1 cellular context compared by ENCODE assay signal in the genomic region with DNA sequence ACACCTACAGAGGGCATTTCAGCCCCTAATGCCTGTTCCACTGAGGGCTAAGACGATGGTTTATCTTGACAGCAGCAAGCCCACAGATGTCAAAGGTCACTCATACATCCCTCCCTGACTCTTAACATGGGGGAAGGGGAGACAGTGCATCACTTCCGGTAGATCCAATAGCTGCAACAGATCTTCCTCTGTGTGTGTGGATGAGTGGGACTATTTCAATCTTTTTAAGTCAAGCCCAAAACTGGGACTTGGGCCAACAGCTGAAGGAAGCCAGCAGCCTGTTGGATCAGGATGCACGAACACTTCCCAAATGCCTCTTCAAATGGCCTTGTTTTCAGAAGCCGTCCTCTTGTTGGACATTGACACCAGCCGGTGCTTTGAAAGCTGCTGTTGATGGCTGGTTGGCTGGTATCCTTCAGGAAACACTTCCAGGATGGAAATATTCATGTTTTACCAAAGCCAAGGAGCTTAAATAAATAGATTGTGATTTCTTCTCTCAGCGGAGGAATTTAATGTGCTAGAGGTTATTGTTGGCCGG.
TF ChIP-seq lines count a peak whose summit lies in the region.

No MANE protein-coding gene starts in this region.

TF ChIP-seq in K562, 482 proteins besides CTCF, POLR2A, EP300 and RAD21 (continued from another document and continues in another):
- TF ChIP-seq, protein P1, sequence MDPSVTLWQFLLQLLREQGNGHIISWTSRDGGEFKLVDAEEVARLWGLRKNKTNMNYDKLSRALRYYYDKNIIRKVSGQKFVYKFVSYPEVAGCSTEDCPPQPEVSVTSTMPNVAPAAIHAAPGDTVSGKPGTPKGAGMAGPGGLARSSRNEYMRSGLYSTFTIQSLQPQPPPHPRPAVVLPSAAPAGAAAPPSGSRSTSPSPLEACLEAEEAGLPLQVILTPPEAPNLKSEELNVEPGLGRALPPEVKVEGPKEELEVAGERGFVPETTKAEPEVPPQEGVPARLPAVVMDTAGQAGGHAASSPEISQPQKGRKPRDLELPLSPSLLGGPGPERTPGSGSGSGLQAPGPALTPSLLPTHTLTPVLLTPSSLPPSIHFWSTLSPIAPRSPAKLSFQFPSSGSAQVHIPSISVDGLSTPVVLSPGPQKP (CRISPR knock-in tag; IDR thresholded peaks at IDR 0.05) = no peak
- TF ChIP-seq BACH1 (tag; IDR thresholded peaks at IDR 0.05) = no peak
- TF ChIP-seq PTTG1 (tag; IDR thresholded peaks at IDR 0.05; ENCODE audit: low read depth) = no peak
- TF ChIP-seq, protein P2, sequence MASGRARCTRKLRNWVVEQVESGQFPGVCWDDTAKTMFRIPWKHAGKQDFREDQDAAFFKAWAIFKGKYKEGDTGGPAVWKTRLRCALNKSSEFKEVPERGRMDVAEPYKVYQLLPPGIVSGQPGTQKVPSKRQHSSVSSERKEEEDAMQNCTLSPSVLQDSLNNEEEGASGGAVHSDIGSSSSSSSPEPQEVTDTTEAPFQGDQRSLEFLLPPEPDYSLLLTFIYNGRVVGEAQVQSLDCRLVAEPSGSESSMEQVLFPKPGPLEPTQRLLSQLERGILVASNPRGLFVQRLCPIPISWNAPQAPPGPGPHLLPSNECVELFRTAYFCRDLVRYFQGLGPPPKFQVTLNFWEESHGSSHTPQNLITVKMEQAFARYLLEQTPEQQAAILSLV (tag; IDR thresholded peaks at IDR 0.05) = no peak
- no peak for TF ChIP-seq ZNF79 (CRISPR knock-in tag; IDR thresholded peaks at IDR 0.05; ENCODE audit: low read depth)
- no peak for TF ChIP-seq ZNF274 (IDR thresholded peaks at IDR 0.05; ENCODE audit: borderline replicate concordance, low read depth, low read length)
- TF ChIP-seq GATAD2A (IDR thresholded peaks at IDR 0.05) = no peak
- TF ChIP-seq, protein P3, sequence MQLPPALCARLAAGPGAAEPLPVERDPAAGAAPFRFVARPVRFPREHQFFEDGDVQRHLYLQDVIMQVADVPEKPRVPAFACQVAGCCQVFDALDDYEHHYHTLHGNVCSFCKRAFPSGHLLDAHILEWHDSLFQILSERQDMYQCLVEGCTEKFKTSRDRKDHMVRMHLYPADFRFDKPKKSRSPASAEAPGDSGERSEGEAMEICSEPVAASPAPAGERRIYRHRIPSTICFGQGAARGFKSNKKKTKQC (CRISPR knock-in tag; IDR thresholded peaks at IDR 0.05) = no peak
- TF ChIP-seq, protein P4, sequence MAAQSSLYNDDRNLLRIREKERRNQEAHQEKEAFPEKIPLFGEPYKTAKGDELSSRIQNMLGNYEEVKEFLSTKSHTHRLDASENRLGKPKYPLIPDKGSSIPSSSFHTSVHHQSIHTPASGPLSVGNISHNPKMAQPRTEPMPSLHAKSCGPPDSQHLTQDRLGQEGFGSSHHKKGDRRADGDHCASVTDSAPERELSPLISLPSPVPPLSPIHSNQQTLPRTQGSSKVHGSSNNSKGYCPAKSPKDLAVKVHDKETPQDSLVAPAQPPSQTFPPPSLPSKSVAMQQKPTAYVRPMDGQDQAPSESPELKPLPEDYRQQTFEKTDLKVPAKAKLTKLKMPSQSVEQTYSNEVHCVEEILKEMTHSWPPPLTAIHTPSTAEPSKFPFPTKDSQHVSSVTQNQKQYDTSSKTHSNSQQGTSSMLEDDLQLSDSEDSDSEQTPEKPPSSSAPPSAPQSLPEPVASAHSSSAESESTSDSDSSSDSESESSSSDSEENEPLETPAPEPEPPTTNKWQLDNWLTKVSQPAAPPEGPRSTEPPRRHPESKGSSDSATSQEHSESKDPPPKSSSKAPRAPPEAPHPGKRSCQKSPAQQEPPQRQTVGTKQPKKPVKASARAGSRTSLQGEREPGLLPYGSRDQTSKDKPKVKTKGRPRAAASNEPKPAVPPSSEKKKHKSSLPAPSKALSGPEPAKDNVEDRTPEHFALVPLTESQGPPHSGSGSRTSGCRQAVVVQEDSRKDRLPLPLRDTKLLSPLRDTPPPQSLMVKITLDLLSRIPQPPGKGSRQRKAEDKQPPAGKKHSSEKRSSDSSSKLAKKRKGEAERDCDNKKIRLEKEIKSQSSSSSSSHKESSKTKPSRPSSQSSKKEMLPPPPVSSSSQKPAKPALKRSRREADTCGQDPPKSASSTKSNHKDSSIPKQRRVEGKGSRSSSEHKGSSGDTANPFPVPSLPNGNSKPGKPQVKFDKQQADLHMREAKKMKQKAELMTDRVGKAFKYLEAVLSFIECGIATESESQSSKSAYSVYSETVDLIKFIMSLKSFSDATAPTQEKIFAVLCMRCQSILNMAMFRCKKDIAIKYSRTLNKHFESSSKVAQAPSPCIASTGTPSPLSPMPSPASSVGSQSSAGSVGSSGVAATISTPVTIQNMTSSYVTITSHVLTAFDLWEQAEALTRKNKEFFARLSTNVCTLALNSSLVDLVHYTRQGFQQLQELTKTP (IDR thresholded peaks at IDR 0.05; ENCODE audit: low read depth in 1 of 2, partially characterized antibody in 2 of 2) = no peak
- TF ChIP-seq ZNF507 (tag; conservative IDR thresholded peaks at IDR 0.05) = no peak
- no peak for TF ChIP-seq ZNF316 (IDR thresholded peaks at IDR 0.05)
- TF ChIP-seq POU5F1 (IDR thresholded peaks at IDR 0.05; ENCODE audit: borderline replicate concordance, low read depth, low read length, partially characterized antibody) = no peak
- TF ChIP-seq, protein P5, sequence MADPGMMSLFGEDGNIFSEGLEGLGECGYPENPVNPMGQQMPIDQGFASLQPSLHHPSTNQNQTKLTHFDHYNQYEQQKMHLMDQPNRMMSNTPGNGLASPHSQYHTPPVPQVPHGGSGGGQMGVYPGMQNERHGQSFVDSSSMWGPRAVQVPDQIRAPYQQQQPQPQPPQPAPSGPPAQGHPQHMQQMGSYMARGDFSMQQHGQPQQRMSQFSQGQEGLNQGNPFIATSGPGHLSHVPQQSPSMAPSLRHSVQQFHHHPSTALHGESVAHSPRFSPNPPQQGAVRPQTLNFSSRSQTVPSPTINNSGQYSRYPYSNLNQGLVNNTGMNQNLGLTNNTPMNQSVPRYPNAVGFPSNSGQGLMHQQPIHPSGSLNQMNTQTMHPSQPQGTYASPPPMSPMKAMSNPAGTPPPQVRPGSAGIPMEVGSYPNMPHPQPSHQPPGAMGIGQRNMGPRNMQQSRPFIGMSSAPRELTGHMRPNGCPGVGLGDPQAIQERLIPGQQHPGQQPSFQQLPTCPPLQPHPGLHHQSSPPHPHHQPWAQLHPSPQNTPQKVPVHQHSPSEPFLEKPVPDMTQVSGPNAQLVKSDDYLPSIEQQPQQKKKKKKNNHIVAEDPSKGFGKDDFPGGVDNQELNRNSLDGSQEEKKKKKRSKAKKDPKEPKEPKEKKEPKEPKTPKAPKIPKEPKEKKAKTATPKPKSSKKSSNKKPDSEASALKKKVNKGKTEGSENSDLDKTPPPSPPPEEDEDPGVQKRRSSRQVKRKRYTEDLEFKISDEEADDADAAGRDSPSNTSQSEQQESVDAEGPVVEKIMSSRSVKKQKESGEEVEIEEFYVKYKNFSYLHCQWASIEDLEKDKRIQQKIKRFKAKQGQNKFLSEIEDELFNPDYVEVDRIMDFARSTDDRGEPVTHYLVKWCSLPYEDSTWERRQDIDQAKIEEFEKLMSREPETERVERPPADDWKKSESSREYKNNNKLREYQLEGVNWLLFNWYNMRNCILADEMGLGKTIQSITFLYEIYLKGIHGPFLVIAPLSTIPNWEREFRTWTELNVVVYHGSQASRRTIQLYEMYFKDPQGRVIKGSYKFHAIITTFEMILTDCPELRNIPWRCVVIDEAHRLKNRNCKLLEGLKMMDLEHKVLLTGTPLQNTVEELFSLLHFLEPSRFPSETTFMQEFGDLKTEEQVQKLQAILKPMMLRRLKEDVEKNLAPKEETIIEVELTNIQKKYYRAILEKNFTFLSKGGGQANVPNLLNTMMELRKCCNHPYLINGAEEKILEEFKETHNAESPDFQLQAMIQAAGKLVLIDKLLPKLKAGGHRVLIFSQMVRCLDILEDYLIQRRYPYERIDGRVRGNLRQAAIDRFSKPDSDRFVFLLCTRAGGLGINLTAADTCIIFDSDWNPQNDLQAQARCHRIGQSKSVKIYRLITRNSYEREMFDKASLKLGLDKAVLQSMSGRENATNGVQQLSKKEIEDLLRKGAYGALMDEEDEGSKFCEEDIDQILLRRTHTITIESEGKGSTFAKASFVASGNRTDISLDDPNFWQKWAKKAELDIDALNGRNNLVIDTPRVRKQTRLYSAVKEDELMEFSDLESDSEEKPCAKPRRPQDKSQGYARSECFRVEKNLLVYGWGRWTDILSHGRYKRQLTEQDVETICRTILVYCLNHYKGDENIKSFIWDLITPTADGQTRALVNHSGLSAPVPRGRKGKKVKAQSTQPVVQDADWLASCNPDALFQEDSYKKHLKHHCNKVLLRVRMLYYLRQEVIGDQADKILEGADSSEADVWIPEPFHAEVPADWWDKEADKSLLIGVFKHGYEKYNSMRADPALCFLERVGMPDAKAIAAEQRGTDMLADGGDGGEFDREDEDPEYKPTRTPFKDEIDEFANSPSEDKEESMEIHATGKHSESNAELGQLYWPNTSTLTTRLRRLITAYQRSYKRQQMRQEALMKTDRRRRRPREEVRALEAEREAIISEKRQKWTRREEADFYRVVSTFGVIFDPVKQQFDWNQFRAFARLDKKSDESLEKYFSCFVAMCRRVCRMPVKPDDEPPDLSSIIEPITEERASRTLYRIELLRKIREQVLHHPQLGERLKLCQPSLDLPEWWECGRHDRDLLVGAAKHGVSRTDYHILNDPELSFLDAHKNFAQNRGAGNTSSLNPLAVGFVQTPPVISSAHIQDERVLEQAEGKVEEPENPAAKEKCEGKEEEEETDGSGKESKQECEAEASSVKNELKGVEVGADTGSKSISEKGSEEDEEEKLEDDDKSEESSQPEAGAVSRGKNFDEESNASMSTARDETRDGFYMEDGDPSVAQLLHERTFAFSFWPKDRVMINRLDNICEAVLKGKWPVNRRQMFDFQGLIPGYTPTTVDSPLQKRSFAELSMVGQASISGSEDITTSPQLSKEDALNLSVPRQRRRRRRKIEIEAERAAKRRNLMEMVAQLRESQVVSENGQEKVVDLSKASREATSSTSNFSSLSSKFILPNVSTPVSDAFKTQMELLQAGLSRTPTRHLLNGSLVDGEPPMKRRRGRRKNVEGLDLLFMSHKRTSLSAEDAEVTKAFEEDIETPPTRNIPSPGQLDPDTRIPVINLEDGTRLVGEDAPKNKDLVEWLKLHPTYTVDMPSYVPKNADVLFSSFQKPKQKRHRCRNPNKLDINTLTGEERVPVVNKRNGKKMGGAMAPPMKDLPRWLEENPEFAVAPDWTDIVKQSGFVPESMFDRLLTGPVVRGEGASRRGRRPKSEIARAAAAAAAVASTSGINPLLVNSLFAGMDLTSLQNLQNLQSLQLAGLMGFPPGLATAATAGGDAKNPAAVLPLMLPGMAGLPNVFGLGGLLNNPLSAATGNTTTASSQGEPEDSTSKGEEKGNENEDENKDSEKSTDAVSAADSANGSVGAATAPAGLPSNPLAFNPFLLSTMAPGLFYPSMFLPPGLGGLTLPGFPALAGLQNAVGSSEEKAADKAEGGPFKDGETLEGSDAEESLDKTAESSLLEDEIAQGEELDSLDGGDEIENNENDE (IDR thresholded peaks at IDR 0.05; ENCODE audit: low read depth, low read length) = no peak
- TF ChIP-seq, protein P6, sequence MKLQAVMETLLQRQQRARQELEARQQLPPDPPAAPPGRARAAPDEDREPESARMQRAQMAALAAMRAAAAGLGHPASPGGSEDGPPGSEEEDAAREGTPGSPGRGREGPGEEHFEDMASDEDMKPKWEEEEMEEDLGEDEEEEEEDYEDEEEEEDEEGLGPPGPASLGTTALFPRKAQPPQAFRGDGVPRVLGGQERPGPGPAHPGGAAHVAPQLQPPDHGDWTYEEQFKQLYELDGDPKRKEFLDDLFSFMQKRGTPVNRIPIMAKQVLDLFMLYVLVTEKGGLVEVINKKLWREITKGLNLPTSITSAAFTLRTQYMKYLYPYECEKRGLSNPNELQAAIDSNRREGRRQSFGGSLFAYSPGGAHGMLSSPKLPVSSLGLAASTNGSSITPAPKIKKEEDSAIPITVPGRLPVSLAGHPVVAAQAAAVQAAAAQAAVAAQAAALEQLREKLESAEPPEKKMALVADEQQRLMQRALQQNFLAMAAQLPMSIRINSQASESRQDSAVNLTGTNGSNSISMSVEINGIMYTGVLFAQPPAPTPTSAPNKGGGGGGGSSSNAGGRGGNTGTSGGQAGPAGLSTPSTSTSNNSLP (IDR thresholded peaks at IDR 0.05; ENCODE audit: borderline replicate concordance, low read depth, low read length) = no peak
- no peak for TF ChIP-seq ILF3 (IDR thresholded peaks at IDR 0.05; ENCODE audit: borderline replicate concordance)
- 0 out of 2 replicates have a peak, but pooled peaks have one; percentile 23 for TF ChIP-seq FOSL1 (tag; conservative IDR thresholded peaks at IDR 0.05)
- no peak for TF ChIP-seq SRSF3 (IDR thresholded peaks at IDR 0.05; ENCODE audit: insufficient read depth, low read length)
- TF ChIP-seq, protein P7, sequence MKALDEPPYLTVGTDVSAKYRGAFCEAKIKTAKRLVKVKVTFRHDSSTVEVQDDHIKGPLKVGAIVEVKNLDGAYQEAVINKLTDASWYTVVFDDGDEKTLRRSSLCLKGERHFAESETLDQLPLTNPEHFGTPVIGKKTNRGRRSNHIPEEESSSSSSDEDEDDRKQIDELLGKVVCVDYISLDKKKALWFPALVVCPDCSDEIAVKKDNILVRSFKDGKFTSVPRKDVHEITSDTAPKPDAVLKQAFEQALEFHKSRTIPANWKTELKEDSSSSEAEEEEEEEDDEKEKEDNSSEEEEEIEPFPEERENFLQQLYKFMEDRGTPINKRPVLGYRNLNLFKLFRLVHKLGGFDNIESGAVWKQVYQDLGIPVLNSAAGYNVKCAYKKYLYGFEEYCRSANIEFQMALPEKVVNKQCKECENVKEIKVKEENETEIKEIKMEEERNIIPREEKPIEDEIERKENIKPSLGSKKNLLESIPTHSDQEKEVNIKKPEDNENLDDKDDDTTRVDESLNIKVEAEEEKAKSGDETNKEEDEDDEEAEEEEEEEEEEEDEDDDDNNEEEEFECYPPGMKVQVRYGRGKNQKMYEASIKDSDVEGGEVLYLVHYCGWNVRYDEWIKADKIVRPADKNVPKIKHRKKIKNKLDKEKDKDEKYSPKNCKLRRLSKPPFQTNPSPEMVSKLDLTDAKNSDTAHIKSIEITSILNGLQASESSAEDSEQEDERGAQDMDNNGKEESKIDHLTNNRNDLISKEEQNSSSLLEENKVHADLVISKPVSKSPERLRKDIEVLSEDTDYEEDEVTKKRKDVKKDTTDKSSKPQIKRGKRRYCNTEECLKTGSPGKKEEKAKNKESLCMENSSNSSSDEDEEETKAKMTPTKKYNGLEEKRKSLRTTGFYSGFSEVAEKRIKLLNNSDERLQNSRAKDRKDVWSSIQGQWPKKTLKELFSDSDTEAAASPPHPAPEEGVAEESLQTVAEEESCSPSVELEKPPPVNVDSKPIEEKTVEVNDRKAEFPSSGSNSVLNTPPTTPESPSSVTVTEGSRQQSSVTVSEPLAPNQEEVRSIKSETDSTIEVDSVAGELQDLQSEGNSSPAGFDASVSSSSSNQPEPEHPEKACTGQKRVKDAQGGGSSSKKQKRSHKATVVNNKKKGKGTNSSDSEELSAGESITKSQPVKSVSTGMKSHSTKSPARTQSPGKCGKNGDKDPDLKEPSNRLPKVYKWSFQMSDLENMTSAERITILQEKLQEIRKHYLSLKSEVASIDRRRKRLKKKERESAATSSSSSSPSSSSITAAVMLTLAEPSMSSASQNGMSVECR (CRISPR knock-in tag; IDR thresholded peaks at IDR 0.05) = no peak
- TF ChIP-seq ZNF197 (CRISPR knock-in tag; IDR thresholded peaks at IDR 0.05; ENCODE audit: low read depth) = no peak
- TF ChIP-seq MEF2A (IDR thresholded peaks at IDR 0.05; ENCODE audit: control insufficient read depth, low read depth, low read length) = no peak
- no peak for TF ChIP-seq SOX6 (IDR thresholded peaks at IDR 0.05)
- TF ChIP-seq, protein P8, sequence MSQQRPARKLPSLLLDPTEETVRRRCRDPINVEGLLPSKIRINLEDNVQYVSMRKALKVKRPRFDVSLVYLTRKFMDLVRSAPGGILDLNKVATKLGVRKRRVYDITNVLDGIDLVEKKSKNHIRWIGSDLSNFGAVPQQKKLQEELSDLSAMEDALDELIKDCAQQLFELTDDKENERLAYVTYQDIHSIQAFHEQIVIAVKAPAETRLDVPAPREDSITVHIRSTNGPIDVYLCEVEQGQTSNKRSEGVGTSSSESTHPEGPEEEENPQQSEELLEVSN (IDR thresholded peaks at IDR 0.05; ENCODE audit: borderline replicate concordance in 1 of 2, extremely low read depth in 1 of 2, insufficient read depth in 1 of 2, insufficient read length in 1 of 2, low read depth in 1 of 2, low read length in 1 of 2, poor library complexity in 1 of 2, severe bottlenecking in 1 of 2) = no peak
- TF ChIP-seq FOXA3 (CRISPR knock-in tag; conservative IDR thresholded peaks at IDR 0.05 in 1 of 2, IDR thresholded peaks at IDR 0.05 in 1 of 2) = no peak
- no peak for TF ChIP-seq STAT5B (CRISPR knock-in tag; IDR thresholded peaks at IDR 0.05)
- no peak for TF ChIP-seq ZNF695 (CRISPR knock-in tag; IDR thresholded peaks at IDR 0.05)
